ENCODE assay signal across 20 cellular contexts in the genomic region with DNA sequence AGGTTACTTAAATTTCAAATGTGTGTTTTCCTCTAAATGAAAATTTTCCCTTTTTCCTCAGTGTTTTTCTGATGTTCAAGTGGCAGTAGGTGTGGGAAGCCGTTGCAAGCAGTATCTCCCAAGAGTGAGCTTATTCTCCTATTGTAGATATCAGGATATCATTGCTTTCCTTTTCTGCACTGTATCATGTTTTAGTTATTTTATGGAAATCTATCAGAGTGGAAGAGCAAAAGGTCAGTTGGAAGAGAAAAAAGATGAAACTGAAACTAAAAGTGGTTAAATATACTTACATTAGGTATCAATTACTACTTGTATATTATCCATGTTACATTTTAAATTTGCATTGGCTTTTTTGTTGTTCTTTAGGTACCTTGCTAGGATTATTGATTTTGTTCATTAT. TPM values are rescaled to one million over a fixed set of nuclear protein-coding genes. Genes with fewer than 3 reads are reported as not detected.
DNase-seq lines count a peak whose midpoint lies in the region; ATAC-seq, FAIRE-seq and TF ChIP-seq lines count a peak whose summit lies in the region.
"Had no signal": no experiment of that assay in that cellular context is flagged by ENCODE, and none has a peak within 500 bp of the region (broad histone marks: within the 10 kb centered on the region; RNA-seq: fewer than 3 reads in every experiment).

No MANE protein-coding gene starts in this region.

- no peak for ATAC-seq in HepG2
- no peak for ATAC-seq in activated naive CD8-positive, alpha-beta T cell treated with anti-CD3 and anti-CD28 coated beads, Interleukin-2, amount 50 U/mL, for 24 hours
- ATAC-seq in stimulated activated naive CD8-positive, alpha-beta T cell treated with anti-CD3 and anti-CD28 coated beads, Interleukin-15, amount 100 ng/mL, for 72 hours: no peak
- no peak for ATAC-seq in HG03439 (IDR thresholded peaks at IDR 0.05; ENCODE audit: unreplicated experiment)
- ATAC-seq: activated CD4-positive, CD25-positive, alpha-beta regulatory T cell treated with anti-CD3 and anti-CD28 coated beads, Interleukin-2, amount 50 U/mL, for 24 hours; right cardiac atrium had no signal

- H3K4me2 ChIP-seq in HepG2 (ENCODE audit: low read depth, low read length): no peak overlapping the region
- peak overlapping the region; percentile 62 for H3K4me2 ChIP-seq in Loucy (ENCODE audit: low read depth, low read length, poor library complexity, severe bottlenecking)

- in situ Hi-C loops in HepG2 (cut with HindIII; ENCODE audit: extremely low pct_ligation_motif_present, low pct_unique_long_range_greater_than_20kb): no loop called here

- H3K36me3 Mint-ChIP-seq in activated naive CD8-positive, alpha-beta T cell treated with anti-CD3 and anti-CD28 coated beads, Interleukin-2, amount 50 U/mL, for 24 hours (ENCODE audit: low read depth): peaks cover 49% of the 10 kb centered on the region
- H3K36me3 Mint-ChIP-seq in type B pancreatic cell: no peaks in the 10 kb centered on the region

- no peak for TF ChIP-seq POLR2A in HepG2 (IDR thresholded peaks at IDR 0.05; ENCODE audit: insufficient read depth in 1 of 2, low read depth in 2 of 2, low read length in 2 of 2)

- no peak for TF ChIP-seq RAD21 in liver (IDR thresholded peaks at IDR 0.05)
- TF ChIP-seq RAD21 in HepG2 (CRISPR knock-in tag; IDR thresholded peaks at IDR 0.05): no peak

- TF ChIP-seq CTCF in liver (IDR thresholded peaks at IDR 0.05; ENCODE audit: low read depth, low read length, missing input control) (no peak), HepG2 (CRISPR knock-in tag; IDR thresholded peaks at IDR 0.05) (no peak), Loucy (conservative IDR thresholded peaks at IDR 0.05; ENCODE audit: low read length) (no peak), type B pancreatic cell (conservative IDR thresholded peaks at IDR 0.05) (no peak)

- peaks cover 46% of the 10 kb centered on the region for H3K9me3 Mint-ChIP-seq in activated naive CD8-positive, alpha-beta T cell treated with anti-CD3 and anti-CD28 coated beads, Interleukin-2, amount 50 U/mL, for 24 hours
- H3K9me3 Mint-ChIP-seq in stimulated activated naive CD8-positive, alpha-beta T cell treated with anti-CD3 and anti-CD28 coated beads, Interleukin-15, amount 100 ng/mL, for 72 hours: peaks cover 29 to 31% of the 10 kb centered on the region in 2 donors
- peaks cover 12% of the 10 kb centered on the region for H3K9me3 Mint-ChIP-seq in type B pancreatic cell

- no peaks in the 10 kb centered on the region for H3F3A ChIP-seq in Loucy (ENCODE audit: low read depth)

- H3K9me2 ChIP-seq in Loucy (replicated peaks; ENCODE audit: low read depth, low read length): no peaks in the 10 kb centered on the region

- no peak overlapping the region for H3K27ac Mint-ChIP-seq in activated naive CD8-positive, alpha-beta T cell treated with anti-CD3 and anti-CD28 coated beads, Interleukin-2, amount 50 U/mL, for 24 hours
- no peak overlapping the region for H3K27ac Mint-ChIP-seq in stimulated activated naive CD8-positive, alpha-beta T cell treated with anti-CD3 and anti-CD28 coated beads, Interleukin-15, amount 100 ng/mL, for 72 hours
- no peak overlapping the region for H3K27ac Mint-ChIP-seq in type B pancreatic cell

- POLR2A ChIA-PET in HepG2 (lab: Yijun Ruan, JAX): no interaction called here

- peak overlapping the region; percentile 61 for H3K4me3 Mint-ChIP-seq in activated naive CD8-positive, alpha-beta T cell treated with anti-CD3 and anti-CD28 coated beads, Interleukin-2, amount 50 U/mL, for 24 hours
- H3K4me3 Mint-ChIP-seq in stimulated activated naive CD8-positive, alpha-beta T cell treated with anti-CD3 and anti-CD28 coated beads, Interleukin-15, amount 100 ng/mL, for 72 hours: peak overlapping the region; percentile 55 to 63
- no peak overlapping the region for H3K4me3 Mint-ChIP-seq in type B pancreatic cell

- no peak overlapping the region for H2AFZ ChIP-seq in HepG2 (ENCODE audit: low read length)
- H2AFZ ChIP-seq in Loucy (ENCODE audit: low read length): no peak overlapping the region

- H3K79me2 ChIP-seq in HepG2 (ENCODE audit: insufficient read depth, low read length): peaks cover 80% of the 10 kb centered on the region
- H3K79me2 ChIP-seq in Loucy (ENCODE audit: insufficient read depth, low read length): peaks cover 81% of the 10 kb centered on the region

- WGBS in liver: 21% methylated on average over 1 of the region's 1 CpG
- 90% methylated on average over 1 of the region's 1 CpG for WGBS in HepG2 (ENCODE audit: low lambda C conversion rate)

- H3K36me3 ChIP-seq in liver (ENCODE audit: control insufficient read depth in 4 of 4, insufficient read depth in 3 of 4, low read depth in 1 of 4, low read length in 3 of 4): no peaks in the 10 kb centered on the region
- no peaks in the 10 kb centered on the region; a peak in 2 of 5 replicates for H3K36me3 ChIP-seq in HepG2 (replicated peaks in 1 of 2; ENCODE audit: control insufficient read depth in 1 of 2, insufficient read depth in 2 of 2, low read length in 2 of 2)
- peaks cover 14% of the 10 kb centered on the region; the same call in 1 of the 2 replicates for H3K36me3 ChIP-seq in Loucy (ENCODE audit: insufficient read depth, low read length)
- H3K36me3 ChIP-seq: brain microvascular endothelial cell, SJSA1, thoracic aorta had no signal

- peaks cover 0 to 8% (median 5%) of the 10 kb centered on the region in 4 donors for H3K4me1 ChIP-seq in liver (ENCODE audit: control insufficient read depth in 4 of 4, insufficient read depth in 4 of 4, low read length in 3 of 4)
- H3K4me1 ChIP-seq in HepG2 (ENCODE audit: insufficient read depth, low read length): peaks cover 9% of the 10 kb centered on the region
- peaks cover 38% of the 10 kb centered on the region for H3K4me1 ChIP-seq in Loucy (ENCODE audit: insufficient read depth, low read length, poor library complexity, severe bottlenecking)
- H3K4me1 ChIP-seq: SJSA1 had no signal

- peak overlapping the region in 1 of 2 donors; percentile 54 for H3K9ac ChIP-seq in liver (ENCODE audit: low read depth in 1 of 2, low read length in 2 of 2)
- no peak overlapping the region for H3K9ac ChIP-seq in HepG2 (ENCODE audit: insufficient read depth, low read depth, low read length)
- H3K9ac ChIP-seq in Loucy (ENCODE audit: low read depth, low read length, poor library complexity, severe bottlenecking): peak overlapping the region; percentile 36

- intact Hi-C loops in HepG2 (cut with micrococcal nuclease; ENCODE audit: unreplicated experiment): no loop called here

- CTCF ChIA-PET in HepG2 (lab: Yijun Ruan, JAX; ENCODE audit: low intra/inter-chr PET ratio, low total read pairs): no interaction called here

- H3K4me3 ChIP-seq in liver (ENCODE audit: low read depth in 1 of 3, low read length in 3 of 3): peak overlapping the region in 1 of 3 donors; percentile 41
- H3K4me3 ChIP-seq in HepG2 (replicated peaks in 1 of 3; ENCODE audit: insufficient read depth in 1 of 3, low read depth in 2 of 3, low read length in 3 of 3): no peak overlapping the region
- H3K4me3 ChIP-seq in Loucy (ENCODE audit: low read length, poor library complexity, severe bottlenecking): peak overlapping the region; percentile 56
- H3K4me3 ChIP-seq: coronary artery, lung, SJSA1, thoracic aorta had no signal

- TF ChIP-seq EP300 in HepG2 (IDR thresholded peaks at IDR 0.05; ENCODE audit: low read depth in 2 of 2, low read length in 2 of 2) (no peak), HepG2 (CRISPR knock-in tag; IDR thresholded peaks at IDR 0.05; ENCODE audit: borderline replicate concordance) (no peak)

- H3K9me3 ChIP-seq in liver (ENCODE audit: control insufficient read depth in 4 of 4, low read length in 3 of 4) (peaks cover 0 to 9% (median 1%) of the 10 kb centered on the region in 4 donors), HepG2 (ENCODE audit: low read length) (peaks cover 26% of the 10 kb centered on the region), Loucy (ENCODE audit: insufficient read depth, low read depth, low read length) (peaks cover 30% of the 10 kb centered on the region; the same call in 1 of the 2 replicates)
- H3K9me3 ChIP-seq: SJSA1 had no signal

- H3K27me3 ChIP-seq in liver (ENCODE audit: control insufficient read depth in 4 of 4, insufficient read depth in 4 of 4, low read length in 3 of 4) (no peaks in the 10 kb centered on the region), HepG2 (ENCODE audit: control insufficient read depth in 1 of 2, insufficient read depth in 2 of 2, low read length in 2 of 2) (no peaks in the 10 kb centered on the region), Loucy (ENCODE audit: insufficient read depth, low read length, poor library complexity, severe bottlenecking) (no peaks in the 10 kb centered on the region)
- H3K27me3 ChIP-seq: brain microvascular endothelial cell, SJSA1 had no signal

- no TSS peak for BruUV-seq in HepG2 (replicated peaks; lab: Mats Ljungman, UMichigan)

- peaks cover 53% of the 10 kb centered on the region for H3K4me1 Mint-ChIP-seq in activated naive CD8-positive, alpha-beta T cell treated with anti-CD3 and anti-CD28 coated beads, Interleukin-2, amount 50 U/mL, for 24 hours
- peaks cover 52% of the 10 kb centered on the region for H3K4me1 Mint-ChIP-seq in stimulated activated naive CD8-positive, alpha-beta T cell treated with anti-CD3 and anti-CD28 coated beads, Interleukin-15, amount 100 ng/mL, for 72 hours
- H3K4me1 Mint-ChIP-seq in type B pancreatic cell (ENCODE audit: unreplicated experiment): no peaks in the 10 kb centered on the region

- H4K20me1 ChIP-seq in HepG2 (ENCODE audit: insufficient read depth, low read length): no peaks in the 10 kb centered on the region
- no peaks in the 10 kb centered on the region for H4K20me1 ChIP-seq in Loucy (ENCODE audit: insufficient read depth, low read length, poor library complexity, severe bottlenecking)

- DNase-seq in HepG2 (ENCODE audit: low spot score) (no peak), type B pancreatic cell (ENCODE audit: extremely low spot score, unreplicated experiment) (no peak)
- no peak for DNase-seq in activated naive CD8-positive, alpha-beta T cell treated with anti-CD3 and anti-CD28 coated beads, Interleukin-2, amount 50 U/mL, for 24 hours
- DNase-seq in stimulated activated naive CD8-positive, alpha-beta T cell treated with anti-CD3 and anti-CD28 coated beads, Interleukin-15, amount 100 ng/mL, for 72 hours: no peak
- DNase-seq: activated naive CD4-positive, alpha-beta T cell treated with anti-CD3 and anti-CD28 coated beads, Interleukin-2, amount 50 U/mL, for 16 hours; brain microvascular endothelial cell; GOT3; NCI-H1105; NCI-H524; right cardiac atrium; stimulated activated CD4-positive, alpha-beta T cell treated with anti-CD3 and anti-CD28 coated beads, Interleukin-15, amount 100 ng/mL, for 24 hours; T1000 had no signal

- peak overlapping the region; percentile 18 to 20 for H3K27ac ChIP-seq in liver (ENCODE audit: low read depth in 1 of 2, low read length in 2 of 2)
- no peak overlapping the region for H3K27ac ChIP-seq in HepG2 (ENCODE audit: extremely low read length, insufficient read depth, low read length)
- H3K27ac ChIP-seq: brain microvascular endothelial cell, coronary artery, SJSA1, thoracic aorta had no signal

- H3K27me3 Mint-ChIP-seq in activated naive CD8-positive, alpha-beta T cell treated with anti-CD3 and anti-CD28 coated beads, Interleukin-2, amount 50 U/mL, for 24 hours: no peaks in the 10 kb centered on the region
- no peaks in the 10 kb centered on the region for H3K27me3 Mint-ChIP-seq in stimulated activated naive CD8-positive, alpha-beta T cell treated with anti-CD3 and anti-CD28 coated beads, Interleukin-15, amount 100 ng/mL, for 72 hours
- no peaks in the 10 kb centered on the region for H3K27me3 Mint-ChIP-seq in type B pancreatic cell

- FAIRE-seq in HepG2 (lab: Jason Lieb, UNC): no peak

RNA-seq across cellular contexts. Expression of a gene that starts 57.0 kb away (rescaled TPM):
- total RNA-seq in liver (10 to 100 TPM; 31.7 to 43.1 TPM), HepG2 (2016; rRNA removed; fragmentation: Illumina TruSeq; extraction: Trizol) (19.6 and 26.5 TPM in 2 replicates), type B pancreatic cell (ENCODE audit: low replicate concordance) (12.9 and 16.6 TPM in 2 replicates)
- polyA plus RNA-seq in liver (10 to 100 TPM; 11.3 to 11.7 TPM), HepG2 (2011; rRNA removed) (12.8 and 14.1 TPM in 2 replicates)
- total RNA-seq in HepG2 (2016; cell fraction: cytosol; rRNA removed; fragmentation: Illumina TruSeq; extraction: Trizol; ENCODE audit: low read depth): 9.1 and 9.7 TPM in 2 replicates
- 18.7 and 26.8 TPM in 2 replicates for total RNA-seq in HepG2 (2016; cell fraction: insoluble cytoplasmic fraction; rRNA removed; fragmentation: Illumina TruSeq; extraction: Trizol)
- total RNA-seq in HepG2 (2016; cell fraction: membrane; rRNA removed; fragmentation: Illumina TruSeq; extraction: Trizol): 10.7 and 12.0 TPM in 2 replicates
- 59.3 and 61.3 TPM in 2 replicates for total RNA-seq in HepG2 (2016; cell fraction: nucleus; rRNA removed; fragmentation: Illumina TruSeq; extraction: Trizol)
- 5.2 and 7.0 TPM in 2 replicates for polyA plus RNA-seq in HepG2 (2011; cell fraction: cytosol; rRNA removed)
- polyA plus RNA-seq in HepG2 (2011; cell fraction: nucleus; rRNA removed): 12.5 and 13.7 TPM in 2 replicates
- polyA plus RNA-seq in HepG2 (2012): 13.9 and 22.3 TPM in 2 replicates
- polyA plus RNA-seq in HepG2 (2016; cell fraction: cytosol; fragmentation: Illumina TruSeq; extraction: Trizol; ENCODE audit: low read depth): 0.80 and 0.88 TPM in 2 replicates
- polyA plus RNA-seq in HepG2 (2016; cell fraction: insoluble cytoplasmic fraction; fragmentation: Illumina TruSeq; extraction: Trizol; ENCODE audit: low read depth): 12.6 and 13.1 TPM in 2 replicates
- 2.2 and 2.7 TPM in 2 replicates for polyA plus RNA-seq in HepG2 (2016; cell fraction: membrane; fragmentation: Illumina TruSeq; extraction: Trizol; ENCODE audit: low read depth)
- polyA plus RNA-seq in HepG2 (2016; cell fraction: nucleus; fragmentation: Illumina TruSeq; extraction: Trizol; ENCODE audit: insufficient read depth, low read depth): 26.0 and 26.6 TPM in 2 replicates
- 27.0 and 31.4 TPM in 2 replicates for polyA minus RNA-seq in HepG2 (2011; rRNA and poly(A)+ RNA removed; ENCODE audit: low replicate concordance)
- 29.8 and 43.1 TPM in 2 replicates for polyA minus RNA-seq in HepG2 (2011; cell fraction: cytosol; rRNA and poly(A)+ RNA removed)
- polyA minus RNA-seq in HepG2 (2011; cell fraction: nucleus; rRNA and poly(A)+ RNA removed): 106 and 119 TPM in 2 replicates
